Comparison of ENCODE assay signal across 6 cellular contexts in the genomic region with DNA sequence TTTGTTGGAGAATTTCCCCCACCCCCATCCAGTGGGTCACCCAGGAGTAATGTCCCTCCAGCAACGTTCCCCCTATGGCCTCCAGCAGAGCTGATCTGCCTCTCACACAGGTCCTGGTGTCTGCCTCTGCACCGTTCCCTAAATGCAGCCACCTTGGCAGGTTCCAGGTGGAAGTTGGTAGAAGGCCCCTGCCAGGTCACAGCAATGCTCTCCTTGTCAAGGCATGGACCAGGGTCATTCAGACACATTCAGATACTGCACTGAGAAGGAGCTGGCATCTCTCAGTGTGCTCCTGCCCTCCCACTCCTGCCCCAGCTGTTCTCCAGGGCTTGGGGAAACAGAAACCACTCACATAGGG. TPM values are rescaled to one million over a fixed set of nuclear protein-coding genes. Genes with fewer than 3 reads are reported as not detected.
"Had no signal": no experiment of that assay in that cellular context is flagged by ENCODE, and none has a peak within 500 bp of the region (broad histone marks: within the 10 kb centered on the region; RNA-seq: fewer than 3 reads in every experiment).

No MANE protein-coding gene starts in this region.

RNA-seq across cellular contexts. Expression of a gene that starts 3.1 kb away (rescaled TPM):
- total RNA-seq: GM23338, H1, H9, HepG2, HFFc6, HT1080 had no signal

RNA-seq across cellular contexts. Expression of a gene that starts 28.5 kb away (rescaled TPM):
- total RNA-seq: GM23338, H1, H9, HepG2, HFFc6, HT1080 had no signal

RNA-seq across cellular contexts. Expression of a gene that starts 41.0 kb away (rescaled TPM):
- total RNA-seq: GM23338, H1, H9, HepG2, HFFc6, HT1080 had no signal

RNA-seq across cellular contexts. Expression of a gene that starts 44.0 kb away (rescaled TPM):
- total RNA-seq: GM23338, H1, H9, HepG2, HFFc6, HT1080 had no signal
